27 cellular contexts compared by ENCODE assay signal in genomic region chr10:267705-268104, GRCh38.
"Had no signal": no experiment of that assay in that cellular context is flagged by ENCODE, and none has a peak within 500 bp of the region (broad histone marks: within the 10 kb centered on the region; RNA-seq: fewer than 3 reads in every experiment).

No MANE protein-coding gene starts in this region.

- DNase-seq: activated CD4-positive, alpha-beta memory T cell treated with anti-CD3 and anti-CD28 coated beads for 36 hours; activated CD4-positive, alpha-beta T cell treated with anti-CD3 and anti-CD28 coated beads for 36 hours; activated CD4-positive, alpha-beta T cell treated with anti-CD3 and anti-CD28 coated beads, Interleukin-2, amount 10 ng/mL, durations not matched to agents 24 days and 14 days; activated CD4-positive, CD25-positive, alpha-beta regulatory T cell; activated CD4-positive, CD25-positive, alpha-beta regulatory T cell treated with anti-CD3 and anti-CD28 coated beads, Interleukin-2, amount 50 U/mL, for 72 hours; activated CD8-positive, alpha-beta memory T cell treated with anti-CD3 and anti-CD28 coated beads, Interleukin-2, amount 10 ng/mL, durations not matched to agents 7 days and 5 days; activated CD8-positive, alpha-beta memory T cell treated with anti-CD3 and anti-CD28 coated beads, Interleukin-2, amount 50 U/mL, for 4 hours; activated CD8-positive, alpha-beta T cell treated with anti-CD3 and anti-CD28 coated beads, Interleukin-2, amount 10 ng/mL, durations not matched to agents 7 days and 5 days; activated effector memory CD4-positive, alpha-beta T cell treated with anti-CD3 and anti-CD28 coated beads, Interleukin-2, amount 50 U/mL, for 16 hours; activated naive CD4-positive, alpha-beta T cell treated with anti-CD3 and anti-CD28 coated beads for 36 hours; activated naive CD8-positive, alpha-beta T cell treated with anti-CD3 and anti-CD28 coated beads for 36 hours; activated naive CD8-positive, alpha-beta T cell treated with anti-CD3 and anti-CD28 coated beads, Interleukin-2, amount 50 U/mL, for 24 hours; activated T-cell treated with anti-CD3 and anti-CD28 coated beads, Interleukin-2, amount 50 U/mL, for 1 hour; activated T-cell treated with anti-CD3 and anti-CD28 coated beads, Interleukin-2, amount 50 U/mL, for 48 hours; aorta; caudate nucleus; cortex of kidney; effector CD4-positive, alpha-beta T cell; effector memory CD8-positive, alpha-beta T cell; erythroblast; T-helper 2 cell had no signal

- FAIRE-seq: colon had no signal

- H3K4me1 ChIP-seq: esophagus muscularis mucosa, foreskin keratinocyte, gastroesophageal sphincter had no signal

- H3K27ac ChIP-seq: adrenal gland, body of pancreas, esophagus muscularis mucosa, foreskin keratinocyte, gastroesophageal sphincter had no signal

- H3K36me3 ChIP-seq: adrenal gland had no signal

- H3K4me3 ChIP-seq: adrenal gland, body of pancreas, esophagus muscularis mucosa, gastroesophageal sphincter had no signal

- H3K9me3 ChIP-seq: adrenal gland, body of pancreas, esophagus muscularis mucosa, gastroesophageal sphincter had no signal

- ATAC-seq: activated CD4-positive, alpha-beta T cell treated with anti-CD3 and anti-CD28 coated beads for 36 hours; activated CD8-positive, alpha-beta memory T cell treated with anti-CD3 and anti-CD28 coated beads, Interleukin-2, amount 10 ng/mL, durations not matched to agents 7 days and 5 days; activated CD8-positive, alpha-beta T cell treated with anti-CD3 and anti-CD28 coated beads, Interleukin-2, amount 10 ng/mL, durations not matched to agents 7 days and 5 days; activated naive CD8-positive, alpha-beta T cell treated with anti-CD3 and anti-CD28 coated beads, Interleukin-2, amount 50 U/mL, for 24 hours; effector memory CD8-positive, alpha-beta T cell; foreskin keratinocyte; gastroesophageal sphincter had no signal

- H3K27me3 ChIP-seq: adrenal gland, body of pancreas, esophagus muscularis mucosa, gastroesophageal sphincter had no signal
